8 cellular contexts compared by ENCODE assay signal in the genomic region with DNA sequence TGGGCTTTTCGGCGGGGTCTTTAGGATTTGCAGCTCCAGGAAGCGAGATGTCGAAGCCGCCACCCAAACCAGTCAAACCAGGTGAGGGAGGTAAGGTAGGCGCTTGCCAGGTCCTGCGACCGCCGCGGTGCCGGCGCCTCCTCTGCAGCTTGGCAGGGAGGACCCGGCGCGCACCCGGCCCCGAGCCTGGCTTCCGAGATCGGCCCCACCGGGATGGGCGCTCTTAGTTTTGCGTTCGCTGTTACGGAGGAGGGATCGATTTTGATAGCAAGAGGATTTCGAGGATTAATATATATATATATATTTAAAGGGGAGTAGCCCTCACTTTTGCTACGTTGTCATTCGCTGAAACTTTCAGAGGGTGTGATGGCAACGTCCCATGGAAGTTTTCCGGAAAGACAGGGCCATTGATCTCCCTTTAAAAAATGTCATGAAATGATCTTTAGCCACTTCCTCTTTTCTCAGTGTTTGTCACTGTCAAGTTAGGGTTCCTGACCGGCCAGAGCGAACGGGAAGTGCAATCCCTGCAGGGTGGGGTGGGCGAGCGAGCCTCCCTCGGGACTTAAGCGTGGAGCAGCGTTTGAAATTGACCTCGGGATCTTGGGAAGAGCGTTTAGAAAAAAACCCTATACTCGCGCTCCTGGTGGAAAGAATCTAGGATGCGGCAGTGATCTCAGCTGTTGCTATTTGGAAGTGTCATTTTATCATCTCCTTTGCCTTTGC. TPM values are rescaled to one million over a fixed set of nuclear protein-coding genes. Genes with fewer than 3 reads are reported as not detected.
A peak's percentile ranks its signal among the peaks of the same experiment; 100 is the strongest.
DNase-seq lines count a peak whose midpoint lies in the region; ATAC-seq and TF ChIP-seq lines count a peak whose summit lies in the region.

No MANE protein-coding gene starts in this region.

- intact Hi-C loops in activated B cell treated with CpG ODN at 0.5 μM for 24 hours (cut with micrococcal nuclease) = loop anchor here (1.0 to 5.0 kb wide), 8 partner anchors 12 to 1368 kb away; a partner anchor contains a TSS

- in situ Hi-C loops in GM13977 (cut with MboI; ENCODE audit: low pct_unique_long_range_greater_than_20kb, low sequenced_read_pairs, unreplicated experiment) = no loop called here

- H3K27me3 ChIP-seq in lung (ENCODE audit: control insufficient read depth, insufficient read depth) = no peaks in the 10 kb centered on the region

- CTCF ChIA-PET in activated B cell treated with CpG ODN at 0.5 μM for 24 hours (lab: Charles Lee) = interaction anchor here (1.3 to 3.2 kb wide), 5 partner anchors 11 to 315 kb away, joined by 4 to 19 read pairs (median 5); a partner anchor contains a TSS

- H3K27me3 Mint-ChIP-seq in activated B cell treated with CpG ODN at 0.5 μM for 24 hours = no peaks in the 10 kb centered on the region
- H3K27me3 Mint-ChIP-seq in effector memory CD8-positive, alpha-beta T cell = no peaks in the 10 kb centered on the region

- no peaks in the 10 kb centered on the region for H3K9me3 ChIP-seq in lung (ENCODE audit: control insufficient read depth in 2 of 2, insufficient read depth in 1 of 2, low read length in 1 of 2)

- H3K27ac Mint-ChIP-seq in activated B cell treated with CpG ODN at 0.5 μM for 24 hours = peak overlapping the region; percentile 88
- H3K27ac Mint-ChIP-seq in effector memory CD8-positive, alpha-beta T cell = peak overlapping the region; percentile 85 to 94

- H3K4me3 Mint-ChIP-seq in activated B cell treated with CpG ODN at 0.5 μM for 24 hours = peak overlapping the region; percentile 96
- H3K4me3 Mint-ChIP-seq in effector memory CD8-positive, alpha-beta T cell = peak overlapping the region; percentile 89 to 90

- H3K36me3 ChIP-seq in lung (ENCODE audit: control insufficient read depth in 2 of 2, insufficient read depth in 2 of 2, low read length in 2 of 2) = no peaks in the 10 kb centered on the region

- 0 to 1% methylated on average over 43 of the region's 43 CpGs for WGBS in lung, 2 donors

- H3K27ac ChIP-seq in lung (ENCODE audit: low read depth in 1 of 2, low read length in 1 of 2) (peak overlapping the region; percentile 89 to 99), substantia nigra (ENCODE audit: low read depth, low read length, poor library complexity, severe bottlenecking) (peak overlapping the region; percentile 91)

- peak overlapping the region; percentile 94 for H3K4me3 ChIP-seq in lung

- ATAC-seq in HG02798 (IDR thresholded peaks at IDR 0.05; ENCODE audit: poor library complexity, unreplicated experiment) (peak; percentile 28), activated B cell treated with CpG ODN at 0.5 μM for 24 hours (ENCODE audit: low read depth) (peak; percentile 22), lung (ENCODE audit: insufficient read depth, low FRiP score) (peak; percentile 15)
- ATAC-seq in effector memory CD8-positive, alpha-beta T cell (replicated peaks) = peak; percentile 37

- POLR2A ChIA-PET in activated B cell treated with CpG ODN at 0.5 μM for 24 hours (lab: Charles Lee) = interaction anchor here (0.6 to 6.1 kb wide), 8 partner anchors 19 to 137 kb away, joined by 3 to 82 read pairs (median 8); a partner anchor contains a TSS

- peaks cover 17% of the 10 kb centered on the region for H3K36me3 Mint-ChIP-seq in activated B cell treated with CpG ODN at 0.5 μM for 24 hours (ENCODE audit: low read depth)
- H3K36me3 Mint-ChIP-seq in effector memory CD8-positive, alpha-beta T cell (ENCODE audit: insufficient read depth) = peaks cover 31% of the 10 kb centered on the region

- TF ChIP-seq CTCF in GM13977 (IDR thresholded peaks at IDR 0.05; ENCODE audit: extremely low read depth, insufficient read depth, missing control alignments) (no peak), activated B cell treated with CpG ODN at 0.5 μM for 24 hours (IDR thresholded peaks at IDR 0.05) (no peak), lung (IDR thresholded peaks at IDR 0.05; ENCODE audit: control extremely low read depth, extremely low read depth) (no peak)

- H3K4me1 Mint-ChIP-seq in activated B cell treated with CpG ODN at 0.5 μM for 24 hours = peaks cover 53% of the 10 kb centered on the region
- peaks cover 45 to 57% of the 10 kb centered on the region in 2 donors for H3K4me1 Mint-ChIP-seq in effector memory CD8-positive, alpha-beta T cell (ENCODE audit: low read depth in 2 of 2)

- DNase-seq in AG08396 (ENCODE audit: low spot score) = peak; percentile 70
- DNase-seq in GM13977 (ENCODE audit: low spot score) = peak; percentile 57
- DNase-seq in NCI-H1048 (lab: John Stamatoyannopoulos, UW) = peak; percentile 12
- peak; percentile 40 for DNase-seq in activated B cell treated with CpG ODN at 0.5 μM for 24 hours
- no peak for DNase-seq in effector memory CD8-positive, alpha-beta T cell
- DNase-seq in lung (ENCODE audit: low spot score) = peak; percentile 69
- peak in 28 of 49 donors; percentile 10 to 60 (median 40) for DNase-seq in substantia nigra (lab: John Stamatoyannopoulos, UW)

- peaks cover 3 to 12% of the 10 kb centered on the region in 2 donors for H3K4me1 ChIP-seq in lung (ENCODE audit: control insufficient read depth in 2 of 2, insufficient read depth in 2 of 2, low read length in 2 of 2)

- no peaks in the 10 kb centered on the region for H3K9me3 Mint-ChIP-seq in activated B cell treated with CpG ODN at 0.5 μM for 24 hours
- no peaks in the 10 kb centered on the region for H3K9me3 Mint-ChIP-seq in effector memory CD8-positive, alpha-beta T cell

RNA-seq across cellular contexts. Expression of a gene that starts 0.5 kb away (rescaled TPM):
- total RNA-seq in activated B cell treated with CpG ODN at 0.5 μM for 24 hours (59.7 and 60.1 TPM in 2 replicates), lung (10 to 100 TPM; 69.7 to 74.2 TPM)
- polyA plus RNA-seq in lung = 10 to 100 TPM; 50.9 to 91.0 TPM

RNA-seq across cellular contexts. Expression of a gene that starts 0.9 kb away (rescaled TPM):
- total RNA-seq in activated B cell treated with CpG ODN at 0.5 μM for 24 hours (6.5 and 8.8 TPM in 2 replicates), lung (10 to 100 TPM; 27.5 to 35.3 TPM)
- 10 to 100 TPM; 22.7 to 57.9 TPM for polyA plus RNA-seq in lung

Comparison
In these comparisons a context has a peak if more than half of its experiments do, and no peak if none do; other contexts are left out.
1. DNase-seq: peak in AG08396 (single experiment), GM13977 (single experiment), NCI-H1048 (single experiment), activated B cell treated with CpG ODN at 0.5 μM for 24 hours (single experiment), lung (single experiment) and substantia nigra (28 of 49); none in effector memory CD8-positive, alpha-beta T cell (0 of 3).
2. Peak in every context shown above with its lines, with median percentiles within 50 percentile points of each other: ATAC-seq.